ENCODE assay signal across 21 cellular contexts in genomic region chr20:35756404-35756803, GRCh38.
"Had no signal": no experiment of that assay in that cellular context is flagged by ENCODE, and none has a peak within 500 bp of the region (broad histone marks: within the 10 kb centered on the region; RNA-seq: fewer than 3 reads in every experiment).

No MANE protein-coding gene starts in this region.

- H3K27me3 ChIP-seq: MG63, SJSA1 had no signal

- H3K4me3 ChIP-seq: MG63, SJSA1, SK-N-MC had no signal

- H3K27ac ChIP-seq: HL-60, SJSA1, SK-N-MC had no signal

- H3K9me3 ChIP-seq: MG63, SJSA1 had no signal

- DNase-seq: Karpas-422, KG1, MG63, NCI-H1092, NCI-H1105 treated with DMSO at 0.1 percent for 48 hours, NCI-H1417 treated with DMSO at 0.1 percent for 48 hours, NCI-H1694 treated with DMSO at 0.1 percent for 48 hours, NCI-H1930, NCI-H2081, NCI-H2107, NCI-H2227 treated with DMSO at 0.1 percent for 48 hours, NCI-H524 treated with DMSO at 0.1 percent for 48 hours, NCI-H69, NCI-H774, Right ventricle myocardium superior, SIG-M5 had no signal

- FAIRE-seq: HTR-8/SVneo, RCC 7860 had no signal

- H3K36me3 ChIP-seq: MG63, SJSA1 had no signal
